In genomic region chr17:17730250-17730935, GRCh38 we compare ENCODE assay signal across 16 cellular contexts. TPM values are rescaled to one million over a fixed set of nuclear protein-coding genes. Genes with fewer than 3 reads are reported as not detected.
DNase-seq lines count a peak whose midpoint lies in the region; ATAC-seq and TF ChIP-seq lines count a peak whose summit lies in the region.
"Had no signal": no experiment of that assay in that cellular context is flagged by ENCODE, and none has a peak within 500 bp of the region (broad histone marks: within the 10 kb centered on the region; RNA-seq: fewer than 3 reads in every experiment).

No MANE protein-coding gene starts in this region.

- H2AFZ ChIP-seq in osteoblast (ENCODE audit: low read length), result no peak overlapping the region

- H3K27me3 Mint-ChIP-seq in CD4-positive, alpha-beta memory T cell, result no peaks in the 10 kb centered on the region

- peaks cover 87% of the 10 kb centered on the region for H3K79me2 ChIP-seq in osteoblast (ENCODE audit: insufficient read depth, low read length)

- H3K27ac Mint-ChIP-seq in CD4-positive, alpha-beta memory T cell, result peak overlapping the region in 1 of 7 donors; percentile 30
- H3K27ac Mint-ChIP-seq: activated CD8-positive, alpha-beta T cell treated with anti-CD3 and anti-CD28 coated beads, Interleukin-2, amount 10 ng/mL, durations not matched to agents 7 days and 5 days; dendritic cell treated with granulocyte-macrophage colony-stimulating factor and Interleukin-4, amounts not matched to agents 40 ng/mL and 50 ng/mL, for 4 days had no signal

- WGBS in heart right ventricle, 2 donors, result 49 to 62% methylated on average over 14 of the region's 14 CpGs

- H4K20me1 ChIP-seq in BLaER1 (peaks cover 100% of the 10 kb centered on the region), osteoblast (ENCODE audit: insufficient read depth, low read length) (peaks cover 78% of the 10 kb centered on the region)

- H3K4me1 Mint-ChIP-seq in CD4-positive, alpha-beta memory T cell, result peaks cover 7 to 18% (median 9%) of the 10 kb centered on the region in 4 donors

- peak; percentile 20 to 66 (median 45) for ATAC-seq in heart right ventricle

- TF ChIP-seq CTCF in heart right ventricle (IDR thresholded peaks at IDR 0.05) (no peak), osteoblast (IDR thresholded peaks at IDR 0.05; ENCODE audit: extremely low read depth, low read depth, low read length) (no peak)

- intact Hi-C loops in heart right ventricle (cut with DNase I), result loop anchor here in 1 of 10 donors (5.0 kb wide), 1 partner anchor 43 kb away; no protein-coding TSS in a partner anchor
- intact Hi-C loops in CD4-positive, alpha-beta memory T cell (cut with micrococcal nuclease), result no loop called here

- H3K4me1 ChIP-seq in BLaER1 (peaks cover 100% of the 10 kb centered on the region), heart right ventricle (peaks cover 16 to 60% (median 31%) of the 10 kb centered on the region in 9 donors), osteoblast (ENCODE audit: insufficient read depth, low read length) (peaks cover 23% of the 10 kb centered on the region)
- H3K4me1 ChIP-seq in CD4-positive, alpha-beta memory T cell (ENCODE audit: insufficient read depth, low read length), result no peaks in the 10 kb centered on the region
- H3K4me1 ChIP-seq: Caco-2 had no signal

- H3K36me3 ChIP-seq in BLaER1 (peaks cover 56% of the 10 kb centered on the region), heart right ventricle (peaks cover 0 to 9% (median 0%) of the 10 kb centered on the region in 9 donors), osteoblast (ENCODE audit: insufficient read depth, low read length) (no peaks in the 10 kb centered on the region)
- H3K36me3 ChIP-seq in CD4-positive, alpha-beta memory T cell (ENCODE audit: insufficient read depth, low read length), result no peaks in the 10 kb centered on the region

- no peak overlapping the region for H3K4me3 ChIP-seq in BLaER1
- no peak overlapping the region for H3K4me3 ChIP-seq in heart right ventricle
- no peak overlapping the region for H3K4me3 ChIP-seq in osteoblast (ENCODE audit: insufficient read depth, low read length)
- no peak overlapping the region for H3K4me3 ChIP-seq in CD4-positive, alpha-beta memory T cell (ENCODE audit: low read length in 2 of 2)
- H3K4me3 ChIP-seq: smooth muscle cell had no signal

- H3K4me3 Mint-ChIP-seq in CD4-positive, alpha-beta memory T cell, result no peak overlapping the region
- H3K4me3 Mint-ChIP-seq: activated CD8-positive, alpha-beta T cell treated with anti-CD3 and anti-CD28 coated beads, Interleukin-2, amount 10 ng/mL, durations not matched to agents 7 days and 5 days; dendritic cell treated with granulocyte-macrophage colony-stimulating factor and Interleukin-4, amounts not matched to agents 40 ng/mL and 50 ng/mL, for 4 days had no signal

- no peaks in the 10 kb centered on the region for H3K36me3 Mint-ChIP-seq in CD4-positive, alpha-beta memory T cell
- H3K36me3 Mint-ChIP-seq: naive thymus-derived CD4-positive, alpha-beta T cell had no signal

- CTCF ChIA-PET in CD4-positive, alpha-beta memory T cell (lab: Charles Lee; ENCODE audit: partially characterized antibody), result interaction anchor here (1.0 to 1.2 kb wide), 2 partner anchors 29 to 162 kb away, joined by 3 read pairs; no protein-coding TSS in a partner anchor

- peak overlapping the region; percentile 87 for H3K4me2 ChIP-seq in BLaER1
- H3K4me2 ChIP-seq in osteoblast (ENCODE audit: insufficient read depth, low read length), result no peak overlapping the region
- H3K4me2 ChIP-seq: smooth muscle cell had no signal

- no peaks in the 10 kb centered on the region for H3K9me3 ChIP-seq in BLaER1
- no peaks in the 10 kb centered on the region for H3K9me3 ChIP-seq in heart right ventricle
- no peaks in the 10 kb centered on the region for H3K9me3 ChIP-seq in osteoblast (ENCODE audit: low read depth, low read length)
- H3K9me3 ChIP-seq in CD4-positive, alpha-beta memory T cell (ENCODE audit: control insufficient read depth in 1 of 2, low read length in 2 of 2), result no peaks in the 10 kb centered on the region
- H3K9me3 ChIP-seq: Caco-2 had no signal

- H3K9me3 Mint-ChIP-seq in CD4-positive, alpha-beta memory T cell, result no peaks in the 10 kb centered on the region
- H3K9me3 Mint-ChIP-seq: dendritic cell treated with granulocyte-macrophage colony-stimulating factor and Interleukin-4, amounts not matched to agents 40 ng/mL and 50 ng/mL, for 4 days; naive thymus-derived CD4-positive, alpha-beta T cell had no signal

- DNase-seq in heart right ventricle (no peak), osteoblast (ENCODE audit: insufficient read length, low spot score, missing footprints) (peak; percentile 87), H4 (ENCODE audit: low spot score) (no peak), inferior parietal cortex (ENCODE audit: extremely low spot score) (no peak)
- no peak for DNase-seq in stimulated activated CD4-positive, alpha-beta T cell treated with anti-CD3 and anti-CD28 coated beads, Interleukin-4, amount 100 ng/mL, for 24 hours
- DNase-seq in CD4-positive, alpha-beta memory T cell, result no peak
- DNase-seq: AML-193, GOT3, SIG-M5 had no signal

- H3K27me3 ChIP-seq in BLaER1, result no peaks in the 10 kb centered on the region
- H3K27me3 ChIP-seq in heart right ventricle, result no peaks in the 10 kb centered on the region
- no peaks in the 10 kb centered on the region for H3K27me3 ChIP-seq in osteoblast (ENCODE audit: insufficient read depth, low read length)
- H3K27me3 ChIP-seq in CD4-positive, alpha-beta memory T cell (ENCODE audit: insufficient read depth, low read length), result no peaks in the 10 kb centered on the region

- H3K27ac ChIP-seq in BLaER1 (peak overlapping the region; percentile 42; the same call in 1 of the 2 replicates), angular gyrus (ENCODE audit: low read depth, low read length) (peak overlapping the region; percentile 44), heart right ventricle (peak overlapping the region in 5 of 10 donors; percentile 34 to 52 (median 47)), osteoblast (ENCODE audit: low read depth, low read length) (no peak overlapping the region)
- no peak overlapping the region for H3K27ac ChIP-seq in CD4-positive, alpha-beta memory T cell (ENCODE audit: low read depth, low read length)

- POLR2A ChIA-PET in CD4-positive, alpha-beta memory T cell (lab: Charles Lee; ENCODE audit: partially characterized antibody), result no interaction called here

- 0 out of 2 replicates have a peak overlapping the region, but pooled peaks have one; percentile 5 for H3K9ac ChIP-seq in BLaER1

RNA-seq across cellular contexts. Expression of gene RAI1, which starts 49.1 kb away (rescaled TPM):
- total RNA-seq in heart right ventricle, result 10 to 100 TPM; 15.8 to 32.0 (median 20.9) TPM
- polyA plus RNA-seq in heart right ventricle, result 10 to 100 TPM; 13.8 to 17.5 TPM
- 14.4 and 15.6 TPM in 2 replicates for total RNA-seq in osteoblast
- 2.4 and 3.6 TPM in 2 replicates for total RNA-seq in H4 (2014; rRNA removed; shearing (Covaris generic))
- 10 to 100 TPM; 15.4 to 19.5 TPM for total RNA-seq in CD4-positive, alpha-beta memory T cell
- 1 to 10 TPM in 1 of 2 donors, under 1 TPM in 1; 0.35 to 4.0 TPM for polyA plus RNA-seq in CD4-positive, alpha-beta memory T cell

Comparison
In these comparisons a context has a peak if more than half of its experiments do, and no peak if none do; other contexts are left out.
1. H3K27ac ChIP-seq: peak in BLaER1 (single experiment) and angular gyrus (single experiment); none in osteoblast (single experiment) and CD4-positive, alpha-beta memory T cell (single experiment).